Comparison of ENCODE assay signal across 35 cellular contexts in genomic region chr10:13234172-13234571, GRCh38. TPM values are rescaled to one million over a fixed set of nuclear protein-coding genes. Genes with fewer than 3 reads are reported as not detected.
"Had no signal": no experiment of that assay in that cellular context is flagged by ENCODE, and none has a peak within 500 bp of the region (broad histone marks: within the 10 kb centered on the region; RNA-seq: fewer than 3 reads in every experiment).

TSS of gene UCMA (minus strand) at chr10:13234374. CDS start at chr10:13234258, 116 bp downstream.

- ATAC-seq: activated T-cell treated with anti-CD3 and anti-CD28 coated beads, Interleukin-2, amount 50 U/mL, for 4 hours; activated T-helper 17 cell treated with anti-CD3 and anti-CD28 coated beads, Interleukin-2, amount 50 U/mL, for 72 hours; gastrocnemius medialis; left cardiac atrium; left ventricle myocardium superior; pancreas; sciatic nerve; stimulated activated memory B cell treated with anti-CD40 and anti-IgM and Interleukin-4, amounts not matched to agents 10 μg/mL and 1 μg/mL and 100 μg/mL, for 72 hours; stimulated activated naive CD8-positive, alpha-beta T cell treated with anti-CD3 and anti-CD28 coated beads, Interleukin-15, amount 100 ng/mL, for 72 hours had no signal

- H3K27me3 Mint-ChIP-seq: activated naive CD8-positive, alpha-beta T cell had no signal

- H3K4me3 Mint-ChIP-seq: activated naive CD8-positive, alpha-beta T cell; activated T-cell treated with anti-CD3 and anti-CD28 coated beads, Interleukin-2, amount 50 U/mL, for 4 hours; activated T-helper 17 cell treated with anti-CD3 and anti-CD28 coated beads, Interleukin-2, amount 50 U/mL, for 72 hours; nephron progenitor cell; stimulated activated memory B cell treated with anti-CD40 and anti-IgM and Interleukin-4, amounts not matched to agents 10 μg/mL and 1 μg/mL and 100 μg/mL, for 72 hours; stimulated activated naive CD8-positive, alpha-beta T cell treated with anti-CD3 and anti-CD28 coated beads, Interleukin-15, amount 100 ng/mL, for 72 hours had no signal

- H3K36me3 Mint-ChIP-seq: activated naive CD8-positive, alpha-beta T cell; naive B cell; stimulated activated memory B cell treated with anti-CD40 and anti-IgM and Interleukin-4, amounts not matched to agents 10 μg/mL and 1 μg/mL and 100 μg/mL, for 72 hours had no signal

- H3K27ac Mint-ChIP-seq: activated naive CD8-positive, alpha-beta T cell; activated T-helper 17 cell treated with anti-CD3 and anti-CD28 coated beads, Interleukin-2, amount 50 U/mL, for 72 hours; naive B cell; nephron progenitor cell; stimulated activated memory B cell treated with anti-CD40 and anti-IgM and Interleukin-4, amounts not matched to agents 10 μg/mL and 1 μg/mL and 100 μg/mL, for 72 hours; stimulated activated naive CD8-positive, alpha-beta T cell treated with anti-CD3 and anti-CD28 coated beads, Interleukin-15, amount 100 ng/mL, for 72 hours had no signal

- H3K9me3 ChIP-seq: gastrocnemius medialis, pancreas, prostate gland, upper lobe of left lung had no signal

- H3K4me1 ChIP-seq: gastrocnemius medialis, pancreas, prostate gland, upper lobe of left lung had no signal

- H3K4me1 Mint-ChIP-seq: activated T-helper 17 cell treated with anti-CD3 and anti-CD28 coated beads, Interleukin-2, amount 50 U/mL, for 72 hours; naive B cell; stimulated activated memory B cell treated with anti-CD40 and anti-IgM and Interleukin-4, amounts not matched to agents 10 μg/mL and 1 μg/mL and 100 μg/mL, for 72 hours; stimulated activated naive CD8-positive, alpha-beta T cell treated with anti-CD3 and anti-CD28 coated beads, Interleukin-15, amount 100 ng/mL, for 72 hours had no signal

- H3K4me3 ChIP-seq: gastrocnemius medialis, pancreas, prostate gland, skin epidermis, upper lobe of left lung had no signal

- H3K9me3 Mint-ChIP-seq: activated T-cell treated with anti-CD3 and anti-CD28 coated beads, Interleukin-2, amount 50 U/mL, for 4 hours; activated T-helper 17 cell treated with anti-CD3 and anti-CD28 coated beads, Interleukin-2, amount 50 U/mL, for 72 hours; nephron progenitor cell; stimulated activated memory B cell treated with anti-CD40 and anti-IgM and Interleukin-4, amounts not matched to agents 10 μg/mL and 1 μg/mL and 100 μg/mL, for 72 hours; stimulated activated naive CD8-positive, alpha-beta T cell treated with anti-CD3 and anti-CD28 coated beads, Interleukin-15, amount 100 ng/mL, for 72 hours had no signal

- DNase-seq: activated CD4-positive, alpha-beta T cell treated with anti-CD3 and anti-CD28 coated beads for 48 hours; activated CD4-positive, alpha-beta T cell treated with anti-CD3 and anti-CD28 coated beads, Interleukin-2, amount 50 U/mL, for 48 hours; activated CD8-positive, alpha-beta memory T cell treated with anti-CD3 and anti-CD28 coated beads for 24 hours; activated CD8-positive, alpha-beta memory T cell treated with anti-CD3 and anti-CD28 coated beads, Interleukin-2, amount 50 U/mL, for 48 hours; activated naive CD4-positive, alpha-beta T cell; activated T-cell treated with anti-CD3 and anti-CD28 coated beads, Interleukin-2, amount 50 U/mL, for 4 hours; anterior cingulate cortex; effector CD8-positive, alpha-beta T cell; erythroblast; gastrocnemius medialis; glutamatergic neuron; left cardiac atrium; left ventricle myocardium superior; naive B cell; nephron progenitor cell; nucleus accumbens; pancreas; retina; stimulated activated CD4-positive, alpha-beta T cell treated with anti-CD3 and anti-CD28 coated beads, Interleukin-4, amount 100 ng/mL, for 24 hours; stimulated activated naive CD8-positive, alpha-beta T cell treated with anti-CD3 and anti-CD28 coated beads, Interleukin-15, amount 100 ng/mL, for 72 hours; substantia nigra; upper lobe of left lung had no signal

- H3K27ac ChIP-seq: gastrocnemius medialis, pancreas, prostate gland, skin epidermis, upper lobe of left lung had no signal

- FAIRE-seq: bronchial epithelial cell, colon, keratinocyte, pancreas had no signal

- H3K27me3 ChIP-seq: gastrocnemius medialis, pancreas, upper lobe of left lung had no signal

- H3K36me3 ChIP-seq: gastrocnemius medialis, pancreas, prostate gland, upper lobe of left lung had no signal

RNA-seq across cellular contexts. Expression of gene UCMA, which starts in this region (rescaled TPM):
- total RNA-seq: activated T-cell treated with anti-CD3 and anti-CD28 coated beads, Interleukin-2, amount 50 U/mL, for 4 hours; activated T-helper 17 cell treated with anti-CD3 and anti-CD28 coated beads, Interleukin-2, amount 50 U/mL, for 72 hours; bronchial epithelial cell; dermis microvascular lymphatic vessel endothelial cell; gastrocnemius medialis; left cardiac atrium; left ventricle myocardium superior; lung microvascular endothelial cell; pancreas; prostate gland; sciatic nerve; T-helper 1 cell treated with Interleukin-12 subunit alpha and Interleukin-12 subunit beta and Interleukin-4 antibody, amounts not matched to agents 30 ng/mL and 1 ng/mL, for 36 hours; upper lobe of left lung had no signal
- polyA plus RNA-seq: adipose tissue, keratinocyte, pancreas had no signal
